ENCODE assay signal across 10 cellular contexts in the genomic region with DNA sequence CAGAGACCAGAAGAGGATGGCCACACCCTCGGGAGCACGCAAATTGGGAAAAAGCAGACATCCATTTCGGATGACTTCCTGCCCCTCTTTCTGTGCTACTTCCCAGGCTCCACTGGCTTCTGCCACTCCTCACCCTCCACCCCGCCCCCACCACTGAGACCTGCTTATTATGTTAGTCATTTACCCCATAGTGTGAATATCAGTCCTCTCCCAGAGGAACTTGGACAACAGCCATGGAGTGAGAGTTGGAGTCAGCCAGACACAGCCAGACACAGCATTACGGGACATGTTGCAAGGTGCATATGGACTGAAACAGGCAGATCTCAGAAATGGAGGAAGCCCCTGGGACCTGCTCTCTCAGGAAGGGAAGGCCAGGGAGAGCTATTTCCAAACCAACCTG. TPM values are rescaled to one million over a fixed set of nuclear protein-coding genes. Genes with fewer than 3 reads are reported as not detected.
DNase-seq lines count a peak whose midpoint lies in the region; ATAC-seq lines count a peak whose summit lies in the region.
"Had no signal": no experiment of that assay in that cellular context is flagged by ENCODE, and none has a peak within 500 bp of the region (broad histone marks: within the 10 kb centered on the region; RNA-seq: fewer than 3 reads in every experiment).

No MANE protein-coding gene starts in this region.

- H3K4me3 ChIP-seq in HAP-1: no peak overlapping the region

- H3K4me1 ChIP-seq in HAP-1: no peaks in the 10 kb centered on the region

- no peaks in the 10 kb centered on the region for H3K27me3 ChIP-seq in HAP-1 (ENCODE audit: low read depth)

- ATAC-seq in Right ventricle myocardium superior (ENCODE audit: poor library complexity) (peak; percentile 16), GM19023 (IDR thresholded peaks at IDR 0.05; ENCODE audit: unreplicated experiment) (no peak), HG03159 (IDR thresholded peaks at IDR 0.05; ENCODE audit: unreplicated experiment) (no peak)
- ATAC-seq: activated CD8-positive, alpha-beta T cell treated with anti-CD3 and anti-CD28 coated beads, Interleukin-2, amount 10 ng/mL, durations not matched to agents 7 days and 5 days had no signal

- in situ Hi-C loops in HAP-1 (cut with MboI; ENCODE audit: low sequenced_read_pairs): no loop called here

- peak; percentile 25 to 29 for DNase-seq in NCI-H2081 (lab: John Stamatoyannopoulos, UW)
- DNase-seq in NCI-H2081 treated with DMSO at 0.1 percent for 48 hours (lab: John Stamatoyannopoulos, UW): no peak
- no peak for DNase-seq in Right ventricle myocardium superior
- DNase-seq in substantia nigra (lab: John Stamatoyannopoulos, UW): peak in 1 of 49 donors; percentile 52
- no peak for DNase-seq in HAP-1 (ENCODE audit: low spot score in 2 of 2)
- DNase-seq: activated CD8-positive, alpha-beta T cell treated with anti-CD3 and anti-CD28 coated beads, Interleukin-2, amount 10 ng/mL, durations not matched to agents 7 days and 5 days; NCI-H187 had no signal

- H3K9me3 ChIP-seq in HAP-1: no peaks in the 10 kb centered on the region

- H3K36me3 ChIP-seq in HAP-1 (replicated peaks): no peaks in the 10 kb centered on the region

- intact Hi-C loops in Right ventricle myocardium superior (cut with DNase I): no loop called here

- H3K27ac ChIP-seq in angular gyrus (ENCODE audit: low read depth, low read length) (peak overlapping the region; percentile 42), substantia nigra (ENCODE audit: low read depth, low read length, poor library complexity, severe bottlenecking) (peak overlapping the region; percentile 85)

RNA-seq across cellular contexts. Expression of gene CTIF, which starts 51.8 kb away (rescaled TPM):
- total RNA-seq in Right ventricle myocardium superior: 54.5 TPM

Comparison
In these comparisons a context has a peak if more than half of its experiments do, and no peak if none do; other contexts are left out.
1. DNase-seq: peak in NCI-H2081 (2 of 2); none in NCI-H2081 treated with DMSO at 0.1 percent for 48 hours (single experiment), Right ventricle myocardium superior (single experiment) and HAP-1 (0 of 2).